8 cellular contexts compared by ENCODE assay signal in genomic region chrX:16711219-16712115, GRCh38. TPM values are rescaled to one million over a fixed set of nuclear protein-coding genes. Genes with fewer than 3 reads are reported as not detected.
DNase-seq lines count a peak whose midpoint lies in the region; TF ChIP-seq lines count a peak whose summit lies in the region.

No MANE protein-coding gene starts in this region.

- in situ Hi-C loops in GM23248 (cut with MboI), result no loop called here

- POLR2A ChIA-PET in HEK293T (lab: Yijun Ruan, JAX), result interaction anchor here (0.7 to 3.7 kb wide), 5 partner anchors 8 to 60 kb away, joined by 3 to 23 read pairs (median 5); partner anchors contain the start of gene SYAP1

- H3K4me1 ChIP-seq in GM23248 (ENCODE audit: insufficient read depth), result no peaks in the 10 kb centered on the region
- H3K4me1 ChIP-seq in Peyer's patch, result no peaks in the 10 kb centered on the region

- CTCF ChIA-PET in HEK293T (lab: Yijun Ruan, JAX), result interaction anchor here (0.7 to 1.0 kb wide), 2 partner anchors 16 to 410 kb away, joined by 3 read pairs; no protein-coding TSS in a partner anchor

- no peak for TF ChIP-seq EP300 in neural cell (conservative IDR thresholded peaks at IDR 0.05; ENCODE audit: poor library complexity, severe bottlenecking)

- 15 to 25% methylated on average over 17 to 24 of the region's 40 CpGs for WGBS in GM23248 (ENCODE audit: low coverage in 1 of 2, low lambda C conversion rate in 2 of 2, missing lambda C conversion rate in 2 of 2), 2 experiments

- H3K27me3 ChIP-seq in GM23248 (replicated peaks; ENCODE audit: insufficient read depth), result no peaks in the 10 kb centered on the region
- no peaks in the 10 kb centered on the region for H3K27me3 ChIP-seq in Peyer's patch
- no peaks in the 10 kb centered on the region for H3K27me3 ChIP-seq in neural cell (ENCODE audit: insufficient read depth, low read depth, low read length)

- H3K27ac ChIP-seq in GM23248 (no peak overlapping the region), Peyer's patch (peak overlapping the region; percentile 74 to 86 (median 78)), epithelial cell of prostate (peak overlapping the region; percentile 24), neural cell (ENCODE audit: low read length) (no peak overlapping the region)

- H4K20me1 ChIP-seq in GM23248 (ENCODE audit: insufficient read depth) (no peaks in the 10 kb centered on the region), neural cell (ENCODE audit: insufficient read depth) (no peaks in the 10 kb centered on the region)

- no peaks in the 10 kb centered on the region for H3F3A ChIP-seq in GM23248 (ENCODE audit: insufficient read depth)
- H3F3A ChIP-seq in neural cell (ENCODE audit: insufficient read depth, low read length, poor library complexity, severe bottlenecking), result no peaks in the 10 kb centered on the region

- H3K36me3 ChIP-seq in GM23248 (ENCODE audit: low read depth) (no peaks in the 10 kb centered on the region), Peyer's patch (no peaks in the 10 kb centered on the region), neural cell (ENCODE audit: insufficient read depth, low read length) (no peaks in the 10 kb centered on the region)

- H3K4me3 ChIP-seq in GM23248, result peak overlapping the region; percentile 85
- peak overlapping the region; percentile 53 to 84 (median 64) for H3K4me3 ChIP-seq in Peyer's patch
- peak overlapping the region; percentile 68 for H3K4me3 ChIP-seq in neural cell (ENCODE audit: low read length)

- H3K9ac ChIP-seq in GM23248 (peak overlapping the region; percentile 80), neural cell (ENCODE audit: low read length) (peak overlapping the region; percentile 68)

- peak; percentile 31 for DNase-seq in NCI-H1092 treated with DMSO at 0.1 percent for 48 hours (lab: John Stamatoyannopoulos, UW)
- DNase-seq in NCI-H1092 (lab: John Stamatoyannopoulos, UW), result no peak
- peak; percentile 5 for DNase-seq in GM23248
- no peak for DNase-seq in Peyer's patch
- no peak for DNase-seq in epithelial cell of prostate (ENCODE audit: low read depth, low spot score)
- no peak for DNase-seq in AG20443 (ENCODE audit: low spot score)
- DNase-seq in HEK293T (ENCODE audit: extremely low spot score), result no peak

- TF ChIP-seq POLR2A in Peyer's patch (IDR thresholded peaks at IDR 0.05), result no peak

- H3K9me3 ChIP-seq in GM23248 (ENCODE audit: low read depth) (no peaks in the 10 kb centered on the region), Peyer's patch (no peaks in the 10 kb centered on the region), neural cell (ENCODE audit: low read length) (no peaks in the 10 kb centered on the region)

- H3K9me2 ChIP-seq in GM23248 (ENCODE audit: insufficient read depth) (no peaks in the 10 kb centered on the region), neural cell (ENCODE audit: insufficient read depth, low read length) (no peaks in the 10 kb centered on the region)

- H3K4me2 ChIP-seq in GM23248 (ENCODE audit: unreplicated experiment) (peak overlapping the region; percentile 81), neural cell (ENCODE audit: low read length) (no peak overlapping the region)

- H3K79me2 ChIP-seq in GM23248 (ENCODE audit: insufficient read depth), result no peaks in the 10 kb centered on the region
- H3K79me2 ChIP-seq in neural cell (replicated peaks; ENCODE audit: insufficient read depth, low read length), result no peaks in the 10 kb centered on the region

- TF ChIP-seq CTCF in Peyer's patch (IDR thresholded peaks at IDR 0.05) (no peak), neural cell (IDR thresholded peaks at IDR 0.05; ENCODE audit: poor library complexity, severe bottlenecking) (no peak)

- H2AFZ ChIP-seq in GM23248 (peak overlapping the region; percentile 99), neural cell (ENCODE audit: low read depth, low read length) (peak overlapping the region; percentile 45)

- TF ChIP-seq RAD21 in neural cell (conservative IDR thresholded peaks at IDR 0.05), result no peak

TF ChIP-seq in neural cell, 6 proteins besides CTCF, POLR2A, EP300 and RAD21:
- no peak for TF ChIP-seq EZH2 (IDR thresholded peaks at IDR 0.05; ENCODE audit: borderline replicate concordance, insufficient read depth, low read length, poor library complexity, severe bottlenecking)

TF ChIP-seq in HEK293T, 16 proteins besides CTCF, POLR2A, EP300 and RAD21:
- no peak for TF ChIP-seq NFRKB (IDR thresholded peaks at IDR 0.05)
- no peak for TF ChIP-seq SP1 (IDR thresholded peaks at IDR 0.05)
- no peak for TF ChIP-seq PKNOX1 (IDR thresholded peaks at IDR 0.05)
- TF ChIP-seq L3MBTL2 (conservative IDR thresholded peaks at IDR 0.05), result no peak
TF ChIP-seq in HEK293T: peak in this region for 0.

RNA-seq across cellular contexts. Expression of gene CTPS2, which starts 1.0 kb away (rescaled TPM):
- 5.8 and 8.0 TPM in 2 replicates for total RNA-seq in GM23248 (2014; rRNA removed; shearing (Covaris generic))
- polyA plus RNA-seq in GM23248 (2016; fragmentation: Nextera tagmentation; extraction: Ambion mirVana) (3.7 and 4.4 TPM in 2 replicates), neural cell (17.1 and 18.9 TPM in 2 replicates)
- total RNA-seq in Peyer's patch, result 10 to 100 TPM; 16.5 to 35.1 (median 23.9) TPM
- polyA minus RNA-seq in neural cell, result 21.2 and 22.9 TPM in 2 replicates

RNA-seq across cellular contexts. Expression of gene SYAP1, which starts 7.9 kb away (rescaled TPM):
- total RNA-seq in GM23248 (2014; rRNA removed; shearing (Covaris generic)), result 24.4 and 30.8 TPM in 2 replicates
- 32.1 and 36.4 TPM in 2 replicates for polyA plus RNA-seq in GM23248 (2016; fragmentation: Nextera tagmentation; extraction: Ambion mirVana)
- 10 to 100 TPM; 19.8 to 43.4 (median 34.8) TPM for total RNA-seq in Peyer's patch
- polyA plus RNA-seq in neural cell, result 13.3 and 14.4 TPM in 2 replicates
- 20.0 and 23.7 TPM in 2 replicates for polyA minus RNA-seq in neural cell

Comparison
In these comparisons a context has a peak if more than half of its experiments do, and no peak if none do; other contexts are left out.
1. DNase-seq: peak in NCI-H1092 treated with DMSO at 0.1 percent for 48 hours (single experiment) and GM23248 (single experiment); none in NCI-H1092 (single experiment), Peyer's patch (0 of 3), epithelial cell of prostate (single experiment), AG20443 (single experiment) and HEK293T (single experiment).
2. H3K27ac ChIP-seq: peak in Peyer's patch (4 of 4) and epithelial cell of prostate (single experiment); none in GM23248 (single experiment) and neural cell (single experiment).
3. Peak in every context shown above with its lines, with median percentiles within 50 percentile points of each other: H3K4me3 ChIP-seq.